10 cellular contexts compared by ENCODE assay signal in the genomic region with DNA sequence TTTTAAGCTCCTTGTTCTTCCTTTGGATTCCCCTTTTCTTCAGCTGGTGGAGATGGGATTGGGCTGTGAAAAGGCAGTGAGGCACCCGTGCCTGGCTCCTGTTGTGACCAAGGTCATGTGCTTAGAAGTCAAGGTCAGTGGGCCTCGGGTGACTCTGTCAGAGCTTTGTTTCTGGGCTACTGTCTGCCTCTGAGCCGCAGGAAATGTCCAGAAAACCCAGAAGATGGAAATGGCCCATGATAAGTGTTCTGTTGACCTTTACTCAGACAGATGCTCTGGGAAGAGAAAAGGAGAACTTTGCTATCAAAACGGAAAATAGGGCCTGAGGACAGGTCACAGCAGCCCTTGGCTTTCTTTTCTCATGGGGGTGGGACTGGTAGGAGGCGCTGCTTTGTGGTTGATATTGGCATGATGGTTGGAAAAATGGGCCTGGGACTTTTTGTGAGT. TPM values are rescaled to one million over a fixed set of nuclear protein-coding genes. Genes with fewer than 3 reads are reported as not detected.
A peak's percentile ranks its signal among the peaks of the same experiment; 100 is the strongest.
DNase-seq lines count a peak whose midpoint lies in the region; ATAC-seq and TF ChIP-seq lines count a peak whose summit lies in the region.
"Had no signal": no experiment of that assay in that cellular context is flagged by ENCODE, and none has a peak within 500 bp of the region (broad histone marks: within the 10 kb centered on the region; RNA-seq: fewer than 3 reads in every experiment).

No MANE protein-coding gene starts in this region.

- in situ Hi-C loops in ACHN (cut with HindIII; ENCODE audit: low pct_ligation_motif_present, low pct_unique_long_range_greater_than_20kb, low sequenced_read_pairs) = no loop called here

- peak overlapping the region in 10 of 12 donors; percentile 7 to 87 (median 39) for H3K27ac ChIP-seq in heart left ventricle
- H3K27ac ChIP-seq in right lobe of liver = no peak overlapping the region
- peak overlapping the region; percentile 55 for H3K27ac ChIP-seq in vagina

- peak overlapping the region in 1 of 12 donors; percentile 10 for H3K4me3 ChIP-seq in heart left ventricle
- no peak overlapping the region for H3K4me3 ChIP-seq in right lobe of liver
- H3K4me3 ChIP-seq in vagina = no peak overlapping the region

- no peaks in the 10 kb centered on the region for H3K27me3 ChIP-seq in heart left ventricle
- H3K27me3 ChIP-seq in right lobe of liver = peaks cover 0 to 2% of the 10 kb centered on the region in 2 donors
- H3K27me3 ChIP-seq in vagina = no peaks in the 10 kb centered on the region

- H3K36me3 ChIP-seq in heart left ventricle (no peaks in the 10 kb centered on the region), right lobe of liver (no peaks in the 10 kb centered on the region), vagina (no peaks in the 10 kb centered on the region)

- peak in 1 of 5 donors; percentile 25 for DNase-seq in heart left ventricle
- DNase-seq in cardiac septum (ENCODE audit: low spot score) = no peak
- DNase-seq in activated T-helper 2 cell treated with anti-CD3 and anti-CD28 coated beads, Interferon-gamma antibody, Interleukin-2, Interleukin-4, amounts not matched to agents 10 μg/mL and 5 μg/mL and 100 μg/mL, durations not matched to agents 14 hours and 24 hours and 36 hours (ENCODE audit: low spot score) = no peak
- no peak for DNase-seq in right lobe of liver
- DNase-seq in vagina (ENCODE audit: extremely low spot score in 2 of 2) = no peak
- no peak for DNase-seq in SHP77 treated with DMSO at 0.1 percent for 48 hours (lab: John Stamatoyannopoulos, UW)
- no peak for DNase-seq in SK-N-DZ (ENCODE audit: low spot score)
- DNase-seq in ACHN = no peak
- DNase-seq: DMS 273 treated with DMSO at 0.1 percent for 48 hours, NCI-H526 had no signal

- H3K4me3 Mint-ChIP-seq in activated T-helper 2 cell treated with anti-CD3 and anti-CD28 coated beads, Interferon-gamma antibody, Interleukin-2, Interleukin-4, amounts not matched to agents 10 μg/mL and 5 μg/mL and 100 μg/mL, durations not matched to agents 14 hours and 24 hours and 36 hours (ENCODE audit: low read depth) = peak overlapping the region; percentile 99

- no peaks in the 10 kb centered on the region for H3K9me3 ChIP-seq in heart left ventricle
- no peaks in the 10 kb centered on the region for H3K9me3 ChIP-seq in right lobe of liver
- no peaks in the 10 kb centered on the region for H3K9me3 ChIP-seq in vagina

- peaks cover 52% of the 10 kb centered on the region for H3K36me3 Mint-ChIP-seq in activated T-helper 2 cell treated with anti-CD3 and anti-CD28 coated beads, Interferon-gamma antibody, Interleukin-2, Interleukin-4, amounts not matched to agents 10 μg/mL and 5 μg/mL and 100 μg/mL, durations not matched to agents 14 hours and 24 hours and 36 hours (ENCODE audit: low read depth)

- ATAC-seq in heart left ventricle (peak in 2 of 4 donors; percentile 31 to 42), right lobe of liver (peak; percentile 51 to 67 (median 54))

- TF ChIP-seq POLR2A in heart left ventricle (IDR thresholded peaks at IDR 0.05) (no peak), right lobe of liver (IDR thresholded peaks at IDR 0.05) (no peak), vagina (IDR thresholded peaks at IDR 0.05) (no peak)

- intact Hi-C loops in heart left ventricle (cut with DNase I) (loop anchor here in 3 of 10 donors (5.0 to 10.0 kb wide), 3 partner anchors 55 to 103 kb away; no protein-coding TSS in a partner anchor), cardiac septum (cut with DNase I) (no loop called here), right lobe of liver (cut with DNase I) (no loop called here), vagina (cut with DNase I) (loop anchor here (5.0 kb wide), 1 partner anchor 70 kb away; no protein-coding TSS in a partner anchor)
- intact Hi-C loops in activated T-helper 2 cell treated with anti-CD3 and anti-CD28 coated beads, Interferon-gamma antibody, Interleukin-2, Interleukin-4, amounts not matched to agents 10 μg/mL and 5 μg/mL and 100 μg/mL, durations not matched to agents 14 hours and 24 hours and 36 hours (cut with micrococcal nuclease) = loop anchor here (5.0 kb wide), 1 partner anchor 75 kb away; no protein-coding TSS in a partner anchor

- H3K27me3 Mint-ChIP-seq in activated T-helper 2 cell treated with anti-CD3 and anti-CD28 coated beads, Interferon-gamma antibody, Interleukin-2, Interleukin-4, amounts not matched to agents 10 μg/mL and 5 μg/mL and 100 μg/mL, durations not matched to agents 14 hours and 24 hours and 36 hours (ENCODE audit: low read depth) = no peaks in the 10 kb centered on the region

- peak overlapping the region; percentile 88 for H3K27ac Mint-ChIP-seq in activated T-helper 2 cell treated with anti-CD3 and anti-CD28 coated beads, Interferon-gamma antibody, Interleukin-2, Interleukin-4, amounts not matched to agents 10 μg/mL and 5 μg/mL and 100 μg/mL, durations not matched to agents 14 hours and 24 hours and 36 hours

- H3K4me1 ChIP-seq in heart left ventricle = peaks cover 0 to 65% (median 21%) of the 10 kb centered on the region in 12 donors
- H3K4me1 ChIP-seq in right lobe of liver = no peaks in the 10 kb centered on the region
- peaks cover 35% of the 10 kb centered on the region for H3K4me1 ChIP-seq in vagina

- TF ChIP-seq CTCF in heart left ventricle (IDR thresholded peaks at IDR 0.05) = no peak
- no peak for TF ChIP-seq CTCF in right lobe of liver (IDR thresholded peaks at IDR 0.05)
- no peak for TF ChIP-seq CTCF in vagina (IDR thresholded peaks at IDR 0.05)

- no peaks in the 10 kb centered on the region for H3K9me3 Mint-ChIP-seq in activated T-helper 2 cell treated with anti-CD3 and anti-CD28 coated beads, Interferon-gamma antibody, Interleukin-2, Interleukin-4, amounts not matched to agents 10 μg/mL and 5 μg/mL and 100 μg/mL, durations not matched to agents 14 hours and 24 hours and 36 hours

- 50 to 58% (median 56%) methylated on average over 5 of the region's 5 CpGs for WGBS in heart left ventricle, 4 donors
- WGBS in right lobe of liver (ENCODE audit: insufficient coverage, low coverage, low lambda C conversion rate, missing lambda C conversion rate) = 26% methylated on average over 4 of the region's 5 CpGs

- peaks cover 46% of the 10 kb centered on the region for H3K4me1 Mint-ChIP-seq in activated T-helper 2 cell treated with anti-CD3 and anti-CD28 coated beads, Interferon-gamma antibody, Interleukin-2, Interleukin-4, amounts not matched to agents 10 μg/mL and 5 μg/mL and 100 μg/mL, durations not matched to agents 14 hours and 24 hours and 36 hours (ENCODE audit: low read depth)

RNA-seq across cellular contexts. Expression of gene ABCC1, which starts 2.9 kb away (rescaled TPM):
- total RNA-seq in heart left ventricle (10 to 100 TPM; 14.4 to 28.0 (median 24.0) TPM), cardiac septum (16.6 TPM), right lobe of liver (1 to 10 TPM; 1.9 to 6.7 (median 4.1) TPM), vagina (47.9 TPM)
- 10 to 100 TPM in 1 of 2 donors, 1 to 10 TPM in 1; 8.1 to 10.8 TPM for polyA plus RNA-seq in heart left ventricle
- 95.7 and 99.4 TPM in 2 replicates for total RNA-seq in activated T-helper 2 cell treated with anti-CD3 and anti-CD28 coated beads, Interferon-gamma antibody, Interleukin-2, Interleukin-4, amounts not matched to agents 10 μg/mL and 5 μg/mL and 100 μg/mL, durations not matched to agents 14 hours and 24 hours and 36 hours
- polyA plus RNA-seq in SK-N-DZ (2014; cell fraction: cytosol; rRNA removed) = 17.3 and 21.3 TPM in 2 replicates
- polyA plus RNA-seq in SK-N-DZ (2014; cell fraction: nucleus; rRNA removed) = 12.6 and 19.8 TPM in 2 replicates

Comparison
In these comparisons a context has a peak if more than half of its experiments do, and no peak if none do; other contexts are left out.
1. H3K27ac ChIP-seq: peak in heart left ventricle (10 of 12) and vagina (single experiment); none in right lobe of liver (0 of 3).
2. intact Hi-C loops: an anchor here in activated T-helper 2 cell treated with anti-CD3 and anti-CD28 coated beads, Interferon-gamma antibody, Interleukin-2, Interleukin-4, amounts not matched to agents 10 μg/mL and 5 μg/mL and 100 μg/mL, durations not matched to agents 14 hours and 24 hours and 36 hours (5.0 kb wide) and vagina (5.0 kb wide); none called in cardiac septum and right lobe of liver.